Comparison of ENCODE assay signal across 11 cellular contexts in the genomic region with DNA sequence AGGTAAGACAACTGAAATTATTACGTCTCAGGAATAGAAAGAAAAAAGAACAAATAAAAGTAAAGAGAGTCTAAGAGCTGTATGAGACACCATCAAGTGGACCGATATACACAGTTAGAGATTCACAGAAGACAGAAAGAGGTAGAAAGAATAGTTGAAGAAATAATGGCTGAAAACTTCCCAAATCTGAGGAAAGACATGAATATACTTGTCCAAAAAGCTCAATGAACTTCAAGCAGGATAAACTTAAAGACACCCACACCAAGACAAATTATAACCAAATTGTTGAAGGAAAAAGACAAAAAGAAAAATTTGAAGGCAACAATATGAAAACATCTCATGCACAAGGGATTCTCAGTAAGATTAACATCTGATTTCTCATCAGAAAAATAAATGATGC. TPM values are rescaled to one million over a fixed set of nuclear protein-coding genes. Genes with fewer than 3 reads are reported as not detected.
"Had no signal": no experiment of that assay in that cellular context is flagged by ENCODE, and none has a peak within 500 bp of the region (broad histone marks: within the 10 kb centered on the region; RNA-seq: fewer than 3 reads in every experiment).

No MANE protein-coding gene starts in this region.

- DNase-seq: IMR-90, KBM-7, KG1 had no signal

- H3K4me2 ChIP-seq: KMS-11 had no signal

- H3K27ac Mint-ChIP-seq: IgD-negative memory B cell had no signal

- FAIRE-seq: HepG2, HTR-8/SVneo, K562 had no signal

- H3K4me3 ChIP-seq: K562 had no signal

- ATAC-seq: HepG2, K562 had no signal

- H3K4me3 Mint-ChIP-seq: IgD-negative memory B cell had no signal

- H3K27ac ChIP-seq: HL-60, KMS-11 had no signal

- H3K4me1 Mint-ChIP-seq: IgD-negative memory B cell had no signal

RNA-seq across cellular contexts. Expression of a gene that starts 19.6 kb away (rescaled TPM):
- total RNA-seq: HepG2, HT-29, HT1080, IMR-90, K562 had no signal
- polyA plus RNA-seq: HepG2, IgD-negative memory B cell, IMR-90, K562 had no signal

RNA-seq across cellular contexts. Expression of a gene that starts 39.4 kb away (rescaled TPM):
- total RNA-seq: HT-29 had no signal
- polyA plus RNA-seq: HepG2, IgD-negative memory B cell had no signal
